ENCODE assay signal across 1 cellular context in genomic region chr20:63969851-63970713, GRCh38.
TF ChIP-seq lines count a peak whose summit lies in the region.

ZNF512B (minus strand) TSS chr20:63969930; CDS start chr20:63967950, 1,980 bp downstream.

TF ChIP-seq in HepG2, 621 proteins besides CTCF, POLR2A, EP300 and RAD21 (continued from another document and continues in another):
- TF ChIP-seq, protein P1, sequence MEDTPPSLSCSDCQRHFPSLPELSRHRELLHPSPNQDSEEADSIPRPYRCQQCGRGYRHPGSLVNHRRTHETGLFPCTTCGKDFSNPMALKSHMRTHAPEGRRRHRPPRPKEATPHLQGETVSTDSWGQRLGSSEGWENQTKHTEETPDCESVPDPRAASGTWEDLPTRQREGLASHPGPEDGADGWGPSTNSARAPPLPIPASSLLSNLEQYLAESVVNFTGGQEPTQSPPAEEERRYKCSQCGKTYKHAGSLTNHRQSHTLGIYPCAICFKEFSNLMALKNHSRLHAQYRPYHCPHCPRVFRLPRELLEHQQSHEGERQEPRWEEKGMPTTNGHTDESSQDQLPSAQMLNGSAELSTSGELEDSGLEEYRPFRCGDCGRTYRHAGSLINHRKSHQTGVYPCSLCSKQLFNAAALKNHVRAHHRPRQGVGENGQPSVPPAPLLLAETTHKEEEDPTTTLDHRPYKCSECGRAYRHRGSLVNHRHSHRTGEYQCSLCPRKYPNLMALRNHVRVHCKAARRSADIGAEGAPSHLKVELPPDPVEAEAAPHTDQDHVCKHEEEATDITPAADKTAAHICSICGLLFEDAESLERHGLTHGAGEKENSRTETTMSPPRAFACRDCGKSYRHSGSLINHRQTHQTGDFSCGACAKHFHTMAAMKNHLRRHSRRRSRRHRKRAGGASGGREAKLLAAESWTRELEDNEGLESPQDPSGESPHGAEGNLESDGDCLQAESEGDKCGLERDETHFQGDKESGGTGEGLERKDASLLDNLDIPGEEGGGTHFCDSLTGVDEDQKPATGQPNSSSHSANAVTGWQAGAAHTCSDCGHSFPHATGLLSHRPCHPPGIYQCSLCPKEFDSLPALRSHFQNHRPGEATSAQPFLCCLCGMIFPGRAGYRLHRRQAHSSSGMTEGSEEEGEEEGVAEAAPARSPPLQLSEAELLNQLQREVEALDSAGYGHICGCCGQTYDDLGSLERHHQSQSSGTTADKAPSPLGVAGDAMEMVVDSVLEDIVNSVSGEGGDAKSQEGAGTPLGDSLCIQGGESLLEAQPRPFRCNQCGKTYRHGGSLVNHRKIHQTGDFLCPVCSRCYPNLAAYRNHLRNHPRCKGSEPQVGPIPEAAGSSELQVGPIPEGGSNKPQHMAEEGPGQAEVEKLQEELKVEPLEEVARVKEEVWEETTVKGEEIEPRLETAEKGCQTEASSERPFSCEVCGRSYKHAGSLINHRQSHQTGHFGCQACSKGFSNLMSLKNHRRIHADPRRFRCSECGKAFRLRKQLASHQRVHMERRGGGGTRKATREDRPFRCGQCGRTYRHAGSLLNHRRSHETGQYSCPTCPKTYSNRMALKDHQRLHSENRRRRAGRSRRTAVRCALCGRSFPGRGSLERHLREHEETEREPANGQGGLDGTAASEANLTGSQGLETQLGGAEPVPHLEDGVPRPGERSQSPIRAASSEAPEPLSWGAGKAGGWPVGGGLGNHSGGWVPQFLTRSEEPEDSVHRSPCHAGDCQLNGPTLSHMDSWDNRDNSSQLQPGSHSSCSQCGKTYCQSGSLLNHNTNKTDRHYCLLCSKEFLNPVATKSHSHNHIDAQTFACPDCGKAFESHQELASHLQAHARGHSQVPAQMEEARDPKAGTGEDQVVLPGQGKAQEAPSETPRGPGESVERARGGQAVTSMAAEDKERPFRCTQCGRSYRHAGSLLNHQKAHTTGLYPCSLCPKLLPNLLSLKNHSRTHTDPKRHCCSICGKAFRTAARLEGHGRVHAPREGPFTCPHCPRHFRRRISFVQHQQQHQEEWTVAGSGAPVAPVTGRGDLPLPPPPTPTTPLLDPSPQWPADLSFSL (CRISPR knock-in tag; IDR thresholded peaks at IDR 0.05) = 0 out of 2 replicates have a peak, but pooled peaks have one; percentile 26
- TF ChIP-seq KMT2B (CRISPR knock-in tag; IDR thresholded peaks at IDR 0.05) = peak; percentile 49; the same call in 1 of the 2 replicates
- TF ChIP-seq, protein P2, sequence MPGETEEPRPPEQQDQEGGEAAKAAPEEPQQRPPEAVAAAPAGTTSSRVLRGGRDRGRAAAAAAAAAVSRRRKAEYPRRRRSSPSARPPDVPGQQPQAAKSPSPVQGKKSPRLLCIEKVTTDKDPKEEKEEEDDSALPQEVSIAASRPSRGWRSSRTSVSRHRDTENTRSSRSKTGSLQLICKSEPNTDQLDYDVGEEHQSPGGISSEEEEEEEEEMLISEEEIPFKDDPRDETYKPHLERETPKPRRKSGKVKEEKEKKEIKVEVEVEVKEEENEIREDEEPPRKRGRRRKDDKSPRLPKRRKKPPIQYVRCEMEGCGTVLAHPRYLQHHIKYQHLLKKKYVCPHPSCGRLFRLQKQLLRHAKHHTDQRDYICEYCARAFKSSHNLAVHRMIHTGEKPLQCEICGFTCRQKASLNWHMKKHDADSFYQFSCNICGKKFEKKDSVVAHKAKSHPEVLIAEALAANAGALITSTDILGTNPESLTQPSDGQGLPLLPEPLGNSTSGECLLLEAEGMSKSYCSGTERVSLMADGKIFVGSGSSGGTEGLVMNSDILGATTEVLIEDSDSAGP (CRISPR knock-in tag; IDR thresholded peaks at IDR 0.05; ENCODE audit: borderline replicate concordance) = peak; percentile 78; the same call in 1 of the 2 replicates
- TF ChIP-seq HNF4A (CRISPR knock-in tag; IDR thresholded peaks at IDR 0.05) = peak; percentile 63
- TF ChIP-seq ZC3H13 (CRISPR knock-in tag; IDR thresholded peaks at IDR 0.05) = 0 out of 2 replicates have a peak, but pooled peaks have one; percentile 57
- no peak for TF ChIP-seq FOXJ3 (CRISPR knock-in tag; IDR thresholded peaks at IDR 0.05; ENCODE audit: borderline replicate concordance)
- TF ChIP-seq, protein P3, sequence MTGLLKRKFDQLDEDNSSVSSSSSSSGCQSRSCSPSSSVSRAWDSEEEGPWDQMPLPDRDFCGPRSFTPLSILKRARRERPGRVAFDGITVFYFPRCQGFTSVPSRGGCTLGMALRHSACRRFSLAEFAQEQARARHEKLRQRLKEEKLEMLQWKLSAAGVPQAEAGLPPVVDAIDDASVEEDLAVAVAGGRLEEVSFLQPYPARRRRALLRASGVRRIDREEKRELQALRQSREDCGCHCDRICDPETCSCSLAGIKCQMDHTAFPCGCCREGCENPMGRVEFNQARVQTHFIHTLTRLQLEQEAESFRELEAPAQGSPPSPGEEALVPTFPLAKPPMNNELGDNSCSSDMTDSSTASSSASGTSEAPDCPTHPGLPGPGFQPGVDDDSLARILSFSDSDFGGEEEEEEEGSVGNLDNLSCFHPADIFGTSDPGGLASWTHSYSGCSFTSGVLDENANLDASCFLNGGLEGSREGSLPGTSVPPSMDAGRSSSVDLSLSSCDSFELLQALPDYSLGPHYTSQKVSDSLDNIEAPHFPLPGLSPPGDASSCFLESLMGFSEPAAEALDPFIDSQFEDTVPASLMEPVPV (CRISPR knock-in tag; IDR thresholded peaks at IDR 0.05) = no peak; the same call in 1 of the 2 replicates
- peak in 1 of 2 experiments; percentile 80; a peak in 2 of 4 replicates for TF ChIP-seq KLF16 (CRISPR knock-in tag; IDR thresholded peaks at IDR 0.05)
- TF ChIP-seq DZIP1 (CRISPR knock-in tag; IDR thresholded peaks at IDR 0.05) = peak; percentile 88; the same call in 1 of the 2 replicates
- TF ChIP-seq MXD1 (CRISPR knock-in tag; IDR thresholded peaks at IDR 0.05) = peak; percentile 52; the same call in 1 of the 2 replicates
- peak; percentile 88 for TF ChIP-seq ZNF891 (CRISPR knock-in tag; IDR thresholded peaks at IDR 0.05)
- no peak for TF ChIP-seq ZNF12 (CRISPR knock-in tag; IDR thresholded peaks at IDR 0.05)
- no peak for TF ChIP-seq CREBL2 (CRISPR knock-in tag; IDR thresholded peaks at IDR 0.05; ENCODE audit: borderline replicate concordance)
- peak; percentile 98 for TF ChIP-seq HNRNPL (IDR thresholded peaks at IDR 0.05; ENCODE audit: low read depth, low read length)
- peak; percentile 93; the same call in 1 of the 2 replicates for TF ChIP-seq SSRP1 (CRISPR knock-in tag; IDR thresholded peaks at IDR 0.05)
- TF ChIP-seq ZNF839 (CRISPR knock-in tag; IDR thresholded peaks at IDR 0.05; ENCODE audit: borderline replicate concordance) = 0 out of 2 replicates have a peak, but pooled peaks have one; percentile 74
- no peak for TF ChIP-seq KDM6A (CRISPR knock-in tag; IDR thresholded peaks at IDR 0.05; ENCODE audit: low read depth)
- TF ChIP-seq, protein P4, sequence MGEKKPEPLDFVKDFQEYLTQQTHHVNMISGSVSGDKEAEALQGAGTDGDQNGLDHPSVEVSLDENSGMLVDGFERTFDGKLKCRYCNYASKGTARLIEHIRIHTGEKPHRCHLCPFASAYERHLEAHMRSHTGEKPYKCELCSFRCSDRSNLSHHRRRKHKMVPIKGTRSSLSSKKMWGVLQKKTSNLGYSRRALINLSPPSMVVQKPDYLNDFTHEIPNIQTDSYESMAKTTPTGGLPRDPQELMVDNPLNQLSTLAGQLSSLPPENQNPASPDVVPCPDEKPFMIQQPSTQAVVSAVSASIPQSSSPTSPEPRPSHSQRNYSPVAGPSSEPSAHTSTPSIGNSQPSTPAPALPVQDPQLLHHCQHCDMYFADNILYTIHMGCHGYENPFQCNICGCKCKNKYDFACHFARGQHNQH (CRISPR knock-in tag; IDR thresholded peaks at IDR 0.05) = peak; percentile 66; the same call in 1 of the 2 replicates
- TF ChIP-seq, protein P5, sequence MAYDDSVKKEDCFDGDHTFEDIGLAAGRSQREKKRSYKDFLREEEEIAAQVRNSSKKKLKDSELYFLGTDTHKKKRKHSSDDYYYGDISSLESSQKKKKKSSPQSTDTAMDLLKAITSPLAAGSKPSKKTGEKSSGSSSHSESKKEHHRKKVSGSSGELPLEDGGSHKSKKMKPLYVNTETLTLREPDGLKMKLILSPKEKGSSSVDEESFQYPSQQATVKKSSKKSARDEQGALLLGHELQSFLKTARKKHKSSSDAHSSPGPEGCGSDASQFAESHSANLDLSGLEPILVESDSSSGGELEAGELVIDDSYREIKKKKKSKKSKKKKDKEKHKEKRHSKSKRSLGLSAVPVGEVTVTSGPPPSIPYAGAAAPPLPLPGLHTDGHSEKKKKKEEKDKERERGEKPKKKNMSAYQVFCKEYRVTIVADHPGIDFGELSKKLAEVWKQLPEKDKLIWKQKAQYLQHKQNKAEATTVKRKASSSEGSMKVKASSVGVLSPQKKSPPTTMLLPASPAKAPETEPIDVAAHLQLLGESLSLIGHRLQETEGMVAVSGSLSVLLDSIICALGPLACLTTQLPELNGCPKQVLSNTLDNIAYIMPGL (CRISPR knock-in tag; IDR thresholded peaks at IDR 0.05; ENCODE audit: borderline replicate concordance in 1 of 2, low read depth in 1 of 2) = peak; percentile 39 to 47; a peak in 1 of 4 replicates
- peak; percentile 62; the same call in 1 of the 2 replicates for TF ChIP-seq SMAD1 (CRISPR knock-in tag; IDR thresholded peaks at IDR 0.05; ENCODE audit: borderline replicate concordance, low read depth)
- no peak for TF ChIP-seq FOXA1 (IDR thresholded peaks at IDR 0.05)
- 0 out of 2 replicates have a peak, but pooled peaks have one; percentile 4 for TF ChIP-seq FOXA1 (CRISPR knock-in tag; IDR thresholded peaks at IDR 0.05)
- TF ChIP-seq ZNF205 (CRISPR knock-in tag; IDR thresholded peaks at IDR 0.05) = 0 out of 2 replicates have a peak, but pooled peaks have one; percentile 32
- 0 out of 2 replicates have a peak, but pooled peaks have one; percentile 63 for TF ChIP-seq SAFB2 (CRISPR knock-in tag; IDR thresholded peaks at IDR 0.05; ENCODE audit: borderline replicate concordance, low read depth)
- TF ChIP-seq FOXM1 (CRISPR knock-in tag; IDR thresholded peaks at IDR 0.05) = no peak
- TF ChIP-seq IRF2 (CRISPR knock-in tag; IDR thresholded peaks at IDR 0.05) = no peak
- TF ChIP-seq ZNF468 (CRISPR knock-in tag; IDR thresholded peaks at IDR 0.05) = no peak
- 0 out of 2 replicates have a peak, but pooled peaks have one; percentile 48 for TF ChIP-seq ZZZ3 (CRISPR knock-in tag; IDR thresholded peaks at IDR 0.05; ENCODE audit: borderline replicate concordance)
- TF ChIP-seq RARA (CRISPR knock-in tag; IDR thresholded peaks at IDR 0.05) = 0 out of 2 replicates have a peak, but pooled peaks have one; percentile 6
- TF ChIP-seq POLR2G (IDR thresholded peaks at IDR 0.05; ENCODE audit: low read depth, low read length) = peak; percentile 70
- TF ChIP-seq BCL3 (CRISPR knock-in tag; IDR thresholded peaks at IDR 0.05) = peak; percentile 72
- peak; percentile 29 for TF ChIP-seq JARID2 (CRISPR knock-in tag; IDR thresholded peaks at IDR 0.05; ENCODE audit: insufficient replicate concordance)
- 0 out of 2 replicates have a peak, but pooled peaks have one; percentile 53 for TF ChIP-seq DNMT3B (CRISPR knock-in tag; conservative IDR thresholded peaks at IDR 0.05)
- TF ChIP-seq KLF9 (CRISPR knock-in tag; IDR thresholded peaks at IDR 0.05; ENCODE audit: low read depth) = 0 out of 2 replicates have a peak, but pooled peaks have one; percentile 56
- peak; percentile 60 for TF ChIP-seq ZNF350 (CRISPR knock-in tag; IDR thresholded peaks at IDR 0.05; ENCODE audit: borderline replicate concordance, low read depth)
- TF ChIP-seq AKAP8 (CRISPR knock-in tag; IDR thresholded peaks at IDR 0.05) = peak; percentile 86; the same call in 1 of the 2 replicates
- peak; percentile 93; the same call in 1 of the 2 replicates for TF ChIP-seq ZNF414 (CRISPR knock-in tag; IDR thresholded peaks at IDR 0.05)
- peak; percentile 78; the same call in 1 of the 2 replicates for TF ChIP-seq KDM2A (CRISPR knock-in tag; IDR thresholded peaks at IDR 0.05; ENCODE audit: borderline replicate concordance, low read depth)
- TF ChIP-seq MAZ (IDR thresholded peaks at IDR 0.05; ENCODE audit: borderline replicate concordance, low read depth, low read length) = peak; percentile 91
- TF ChIP-seq MAZ (CRISPR knock-in tag; IDR thresholded peaks at IDR 0.05; ENCODE audit: low read depth) = no peak; the same call in 1 of the 2 replicates
